In the genomic region with DNA sequence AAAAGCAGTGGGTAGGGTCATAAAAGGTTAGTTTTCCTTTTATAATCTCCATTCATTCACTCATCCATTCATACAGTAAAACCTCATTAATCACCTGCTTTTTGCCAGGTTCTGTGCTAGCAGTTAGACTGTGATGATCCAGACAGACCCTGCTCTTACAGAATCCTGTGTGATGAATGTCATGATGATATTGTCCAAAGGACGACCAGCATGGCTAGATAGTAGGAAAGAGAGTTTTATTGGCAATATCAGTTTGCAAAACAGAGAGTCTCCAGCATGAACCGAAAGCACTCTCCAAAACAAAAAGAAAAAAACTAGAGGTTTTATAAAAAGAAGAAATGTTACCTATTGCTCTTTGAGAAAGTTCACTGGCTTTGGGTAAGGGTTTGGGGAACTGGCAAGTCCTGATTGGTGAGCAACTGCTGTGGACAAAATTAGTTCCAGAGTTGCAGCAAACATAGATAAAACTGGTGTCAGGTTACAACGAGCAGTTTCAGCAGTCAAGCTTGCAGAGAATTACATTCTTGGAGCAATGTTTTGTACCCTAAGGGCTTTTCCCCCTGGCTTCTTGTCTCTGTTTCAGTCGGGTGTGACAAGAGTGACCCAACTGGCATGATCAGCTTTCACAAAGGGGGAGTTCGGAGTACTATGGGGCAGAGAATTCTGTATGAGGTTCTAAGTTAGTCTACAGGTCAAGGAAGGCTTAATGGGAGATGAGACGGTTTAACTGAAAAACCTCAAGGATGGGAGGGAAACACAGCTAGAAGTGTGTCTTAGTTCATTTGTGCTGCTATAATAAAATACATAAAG, we compare ENCODE assay signal across 9 cellular contexts. TPM values are rescaled to one million over a fixed set of nuclear protein-coding genes. Genes with fewer than 3 reads are reported as not detected.
DNase-seq lines count a peak whose midpoint lies in the region; ATAC-seq, FAIRE-seq and TF ChIP-seq lines count a peak whose summit lies in the region.
"Had no signal": no experiment of that assay in that cellular context is flagged by ENCODE, and none has a peak within 500 bp of the region (broad histone marks: within the 10 kb centered on the region; RNA-seq: fewer than 3 reads in every experiment).

No MANE protein-coding gene starts in this region.

- intact Hi-C loops in vagina (cut with DNase I): no loop called here

- peaks cover 40% of the 10 kb centered on the region for H3K4me1 Mint-ChIP-seq in brain

- peak overlapping the region in 4 of 5 experiments; percentile 39 to 93 (median 68) for H3K27ac Mint-ChIP-seq in brain

- peak overlapping the region in 1 of 5 experiments; percentile 55 for H3K4me3 Mint-ChIP-seq in brain

- peak; percentile 60 for DNase-seq in Daoy (ENCODE audit: low read depth)
- DNase-seq in MG63: peak; percentile 14
- DNase-seq in vagina (ENCODE audit: extremely low spot score in 2 of 2): no peak
- DNase-seq in stimulated activated CD8-positive, alpha-beta memory T cell treated with anti-CD3 and anti-CD28 coated beads, Interleukin-4, amount 100 ng/mL, for 48 hours: no peak
- no peak for DNase-seq in RCC 7860 (ENCODE audit: low spot score)
- DNase-seq: NCI-H1092 treated with DMSO at 0.1 percent for 48 hours had no signal

- H3K36me3 Mint-ChIP-seq in brain: peaks cover 46% of the 10 kb centered on the region

- WGBS in mesodermal cell (ENCODE audit: insufficient coverage in 2 of 2), 2 experiments: 67 to 89% methylated on average over 3 to 5 of the region's 6 CpGs

- no peak for ATAC-seq in GM18873 (IDR thresholded peaks at IDR 0.05; ENCODE audit: low FRiP score, unreplicated experiment)

- H3K36me3 ChIP-seq in MG63: peaks cover 26% of the 10 kb centered on the region
- peaks cover 26% of the 10 kb centered on the region for H3K36me3 ChIP-seq in mesodermal cell (ENCODE audit: control insufficient read depth, insufficient read depth, low read length)
- peaks cover 0 to 10% of the 10 kb centered on the region in 2 donors for H3K36me3 ChIP-seq in vagina

- peak overlapping the region; percentile 67 for H3K27ac ChIP-seq in mesodermal cell (ENCODE audit: low read depth, low read length, severe bottlenecking)
- H3K27ac ChIP-seq in vagina: no peak overlapping the region

- H3K9me3 ChIP-seq in MG63 (0 out of 2 replicates have a peak, but pooled peaks cover 3% of the 10 kb centered on the region), mesodermal cell (ENCODE audit: control insufficient read depth, low read length) (no peaks in the 10 kb centered on the region), vagina (no peaks in the 10 kb centered on the region)

- H3K4me3 ChIP-seq in MG63 (no peak overlapping the region), mesodermal cell (ENCODE audit: extremely low read depth, insufficient read depth, low read length, poor library complexity, severe bottlenecking) (peak overlapping the region; percentile 2), vagina (no peak overlapping the region)

- TF ChIP-seq CTCF in brain (conservative IDR thresholded peaks at IDR 0.05): no peak
- no peak for TF ChIP-seq CTCF in vagina (IDR thresholded peaks at IDR 0.05)

- H3K27me3 ChIP-seq in MG63 (no peaks in the 10 kb centered on the region), vagina (no peaks in the 10 kb centered on the region)

- no peaks in the 10 kb centered on the region for H3K27me3 Mint-ChIP-seq in brain

- no peak for FAIRE-seq in RCC 7860 (lab: Jason Lieb, UNC)

- peaks cover 3 to 14% (median 3%) of the 10 kb centered on the region in 5 experiments for H3K9me3 Mint-ChIP-seq in brain

- H3K4me1 ChIP-seq in mesodermal cell (ENCODE audit: control insufficient read depth, insufficient read depth, low read length, poor library complexity, severe bottlenecking) (peaks cover 35% of the 10 kb centered on the region), vagina (peaks cover 32% of the 10 kb centered on the region)

- TF ChIP-seq POLR2A in vagina (IDR thresholded peaks at IDR 0.05): no peak

RNA-seq across cellular contexts. Expression of a gene that starts 58.3 kb away (rescaled TPM):
- total RNA-seq in Daoy (2014; rRNA removed; shearing (Covaris generic)): 71.1 and 107 TPM in 2 replicates
- 49.3 and 49.6 TPM in 2 replicates for total RNA-seq in MG63 (2014; rRNA removed; shearing (Covaris generic); ENCODE audit: low replicate concordance)
- polyA plus RNA-seq in brain (ENCODE audit: insufficient read depth, low read depth, low replicate concordance): 34.9 TPM
- 147 TPM for polyA plus RNA-seq in mesodermal cell (2013, experiment 1 of 2)
- 147 TPM for polyA plus RNA-seq in mesodermal cell (2013, experiment 2 of 2)
- 48.4 TPM for total RNA-seq in vagina

Comparison
In these comparisons a context has a peak if more than half of its experiments do, and no peak if none do; other contexts are left out.
1. DNase-seq: peak in Daoy (single experiment) and MG63 (single experiment); none in vagina (0 of 2), stimulated activated CD8-positive, alpha-beta memory T cell treated with anti-CD3 and anti-CD28 coated beads, Interleukin-4, amount 100 ng/mL, for 48 hours (single experiment) and RCC 7860 (single experiment).